ENCODE assay signal across 20 cellular contexts in the genomic region with DNA sequence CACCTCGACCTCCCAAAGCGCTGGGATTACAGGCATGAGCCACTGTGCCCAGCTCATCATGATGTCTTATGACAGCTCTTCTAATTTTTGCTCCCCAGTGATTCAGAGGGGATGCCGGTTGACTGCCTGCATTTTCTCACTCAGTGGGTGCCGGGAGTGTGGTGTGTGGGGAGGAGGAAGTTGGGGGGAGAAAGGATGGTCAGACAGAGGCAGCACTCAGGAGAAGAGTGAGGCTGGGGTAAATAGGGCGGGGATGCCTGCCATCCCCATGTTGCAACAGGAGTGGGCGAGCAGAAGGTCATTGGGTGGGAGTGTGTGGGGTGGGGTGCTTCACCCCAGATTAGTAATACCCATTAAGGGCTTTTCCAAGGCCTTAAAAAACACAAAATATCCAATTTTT. TPM values are rescaled to one million over a fixed set of nuclear protein-coding genes. Genes with fewer than 3 reads are reported as not detected.
DNase-seq lines count a peak whose midpoint lies in the region; ATAC-seq, FAIRE-seq and TF ChIP-seq lines count a peak whose summit lies in the region.
"Had no signal": no experiment of that assay in that cellular context is flagged by ENCODE, and none has a peak within 500 bp of the region (broad histone marks: within the 10 kb centered on the region; RNA-seq: fewer than 3 reads in every experiment).

No MANE protein-coding gene starts in this region.

- no peaks in the 10 kb centered on the region for H4K20me1 ChIP-seq in HepG2 (ENCODE audit: insufficient read depth, low read length)

- ATAC-seq in activated naive CD8-positive, alpha-beta T cell treated with anti-CD3 and anti-CD28 coated beads, Interleukin-2, amount 50 U/mL, for 24 hours = peak; percentile 14
- no peak for ATAC-seq in HepG2
- no peak for ATAC-seq in foreskin keratinocyte
- ATAC-seq: PC-3 had no signal

- no peak for TF ChIP-seq RAD21 in HepG2 (CRISPR knock-in tag; IDR thresholded peaks at IDR 0.05)

- intact Hi-C loops in activated T-helper 2 cell treated with anti-CD3 and anti-CD28 coated beads, Interferon-gamma antibody, Interleukin-2, Interleukin-4, amounts not matched to agents 10 μg/mL and 5 μg/mL and 100 μg/mL, durations not matched to agents 14 hours and 24 hours and 36 hours (cut with micrococcal nuclease) = no loop called here
- intact Hi-C loops in HepG2 (cut with micrococcal nuclease; ENCODE audit: unreplicated experiment) = no loop called here

- no peak for TF ChIP-seq POLR2A in HepG2 (IDR thresholded peaks at IDR 0.05; ENCODE audit: insufficient read depth in 1 of 2, low read depth in 2 of 2, low read length in 2 of 2)

- FAIRE-seq in HepG2 (lab: Jason Lieb, UNC) = no peak
- FAIRE-seq: D721Med, G401.6, GM12891 had no signal

- no peak for DNase-seq in activated naive CD8-positive, alpha-beta T cell treated with anti-CD3 and anti-CD28 coated beads, Interleukin-2, amount 50 U/mL, for 24 hours
- no peak for DNase-seq in activated naive CD8-positive, alpha-beta T cell treated with anti-CD3 and anti-CD28 coated beads for 36 hours
- DNase-seq in NOMO-1 treated with DMSO at 0.1 percent for 48 hours (lab: John Stamatoyannopoulos, UW; ENCODE audit: unreplicated experiment) = peak; percentile 47
- DNase-seq in activated T-helper 2 cell treated with anti-CD3 and anti-CD28 coated beads, Interferon-gamma antibody, Interleukin-2, Interleukin-4, amounts not matched to agents 10 μg/mL and 5 μg/mL and 100 μg/mL, durations not matched to agents 14 hours and 24 hours and 36 hours (ENCODE audit: low spot score) = no peak
- no peak for DNase-seq in HepG2 (ENCODE audit: low spot score)
- no peak for DNase-seq in foreskin keratinocyte
- no peak for DNase-seq in GM19240 (ENCODE audit: insufficient read length, low spot score)
- DNase-seq: CD4-positive, alpha-beta T cell; DMS79 treated with DMSO at 0.1 percent for 48 hours; H7; NCI-H1105 treated with DMSO at 0.1 percent for 48 hours; NCI-H187 treated with DMSO at 0.1 percent for 48 hours; NCI-H510A; PC-3 had no signal

- no peaks in the 10 kb centered on the region for H3K36me3 ChIP-seq in HepG2 (replicated peaks in 1 of 2; ENCODE audit: control insufficient read depth in 1 of 2, insufficient read depth in 2 of 2, low read length in 2 of 2)

- H3K9me3 Mint-ChIP-seq in activated naive CD8-positive, alpha-beta T cell treated with anti-CD3 and anti-CD28 coated beads, Interleukin-2, amount 50 U/mL, for 24 hours = no peaks in the 10 kb centered on the region
- H3K9me3 Mint-ChIP-seq in activated naive CD8-positive, alpha-beta T cell treated with anti-CD3 and anti-CD28 coated beads for 36 hours = no peaks in the 10 kb centered on the region
- no peaks in the 10 kb centered on the region for H3K9me3 Mint-ChIP-seq in activated T-helper 2 cell treated with anti-CD3 and anti-CD28 coated beads, Interferon-gamma antibody, Interleukin-2, Interleukin-4, amounts not matched to agents 10 μg/mL and 5 μg/mL and 100 μg/mL, durations not matched to agents 14 hours and 24 hours and 36 hours
- H3K9me3 Mint-ChIP-seq: CD4-positive, alpha-beta T cell; IgD-negative memory B cell had no signal

- no peaks in the 10 kb centered on the region for H3K36me3 Mint-ChIP-seq in activated naive CD8-positive, alpha-beta T cell treated with anti-CD3 and anti-CD28 coated beads, Interleukin-2, amount 50 U/mL, for 24 hours (ENCODE audit: low read depth)
- no peaks in the 10 kb centered on the region for H3K36me3 Mint-ChIP-seq in activated naive CD8-positive, alpha-beta T cell treated with anti-CD3 and anti-CD28 coated beads for 36 hours
- H3K36me3 Mint-ChIP-seq in activated T-helper 2 cell treated with anti-CD3 and anti-CD28 coated beads, Interferon-gamma antibody, Interleukin-2, Interleukin-4, amounts not matched to agents 10 μg/mL and 5 μg/mL and 100 μg/mL, durations not matched to agents 14 hours and 24 hours and 36 hours (ENCODE audit: low read depth) = no peaks in the 10 kb centered on the region

- no TSS peak for BruUV-seq in HepG2 (replicated peaks; lab: Mats Ljungman, UMichigan)

- TF ChIP-seq EP300 in HepG2 (IDR thresholded peaks at IDR 0.05; ENCODE audit: low read depth in 2 of 2, low read length in 2 of 2) = no peak
- TF ChIP-seq EP300 in HepG2 (CRISPR knock-in tag; IDR thresholded peaks at IDR 0.05; ENCODE audit: borderline replicate concordance) = no peak

- peaks cover 11% of the 10 kb centered on the region for H3K27me3 Mint-ChIP-seq in activated naive CD8-positive, alpha-beta T cell treated with anti-CD3 and anti-CD28 coated beads, Interleukin-2, amount 50 U/mL, for 24 hours
- peaks cover 10% of the 10 kb centered on the region for H3K27me3 Mint-ChIP-seq in activated naive CD8-positive, alpha-beta T cell treated with anti-CD3 and anti-CD28 coated beads for 36 hours
- H3K27me3 Mint-ChIP-seq in activated T-helper 2 cell treated with anti-CD3 and anti-CD28 coated beads, Interferon-gamma antibody, Interleukin-2, Interleukin-4, amounts not matched to agents 10 μg/mL and 5 μg/mL and 100 μg/mL, durations not matched to agents 14 hours and 24 hours and 36 hours (ENCODE audit: low read depth) = peaks cover 1% of the 10 kb centered on the region

- H3K27ac ChIP-seq in HepG2 (ENCODE audit: extremely low read length, insufficient read depth, low read length) (no peak overlapping the region), foreskin keratinocyte (no peak overlapping the region)

- POLR2A ChIA-PET in HepG2 (lab: Yijun Ruan, JAX) = no interaction called here

- no peaks in the 10 kb centered on the region for H3K79me2 ChIP-seq in HepG2 (ENCODE audit: insufficient read depth, low read length)

- peaks cover 2% of the 10 kb centered on the region for H3K4me1 Mint-ChIP-seq in activated naive CD8-positive, alpha-beta T cell treated with anti-CD3 and anti-CD28 coated beads, Interleukin-2, amount 50 U/mL, for 24 hours
- no peaks in the 10 kb centered on the region for H3K4me1 Mint-ChIP-seq in activated naive CD8-positive, alpha-beta T cell treated with anti-CD3 and anti-CD28 coated beads for 36 hours
- H3K4me1 Mint-ChIP-seq in activated T-helper 2 cell treated with anti-CD3 and anti-CD28 coated beads, Interferon-gamma antibody, Interleukin-2, Interleukin-4, amounts not matched to agents 10 μg/mL and 5 μg/mL and 100 μg/mL, durations not matched to agents 14 hours and 24 hours and 36 hours (ENCODE audit: low read depth) = peaks cover 3% of the 10 kb centered on the region
- H3K4me1 Mint-ChIP-seq: IgD-negative memory B cell had no signal

- WGBS in HepG2 (ENCODE audit: low lambda C conversion rate) = 35% methylated on average over 6 of the region's 6 CpGs

- CTCF ChIA-PET in HepG2 (lab: Yijun Ruan, JAX; ENCODE audit: low intra/inter-chr PET ratio, low total read pairs) = no interaction called here

- no peak for TF ChIP-seq CTCF in HepG2 (CRISPR knock-in tag; IDR thresholded peaks at IDR 0.05)
- no peak for TF ChIP-seq CTCF in foreskin keratinocyte (conservative IDR thresholded peaks at IDR 0.05)

- in situ Hi-C loops in HepG2 (cut with HindIII; ENCODE audit: extremely low pct_ligation_motif_present, low pct_unique_long_range_greater_than_20kb) = no loop called here

- H3K4me1 ChIP-seq in HepG2 (ENCODE audit: insufficient read depth, low read length) = no peaks in the 10 kb centered on the region
- H3K4me1 ChIP-seq in foreskin keratinocyte = no peaks in the 10 kb centered on the region

- H3K9me3 ChIP-seq in HepG2 (ENCODE audit: low read length) = no peaks in the 10 kb centered on the region

- no peak overlapping the region for H3K4me3 ChIP-seq in HepG2 (replicated peaks in 1 of 3; ENCODE audit: insufficient read depth in 1 of 3, low read depth in 2 of 3, low read length in 3 of 3)

- H3K27me3 ChIP-seq in HepG2 (ENCODE audit: control insufficient read depth in 1 of 2, insufficient read depth in 2 of 2, low read length in 2 of 2) = peaks cover under 1 to 12% of the 10 kb centered on the region in 2 experiments; a peak in 3 of 5 replicates
- H3K27me3 ChIP-seq in foreskin keratinocyte = peaks cover 20% of the 10 kb centered on the region

- no peak overlapping the region for H2AFZ ChIP-seq in HepG2 (ENCODE audit: low read length)

- H3K27ac Mint-ChIP-seq in activated naive CD8-positive, alpha-beta T cell treated with anti-CD3 and anti-CD28 coated beads, Interleukin-2, amount 50 U/mL, for 24 hours = no peak overlapping the region
- H3K27ac Mint-ChIP-seq in activated naive CD8-positive, alpha-beta T cell treated with anti-CD3 and anti-CD28 coated beads for 36 hours = no peak overlapping the region
- H3K27ac Mint-ChIP-seq in activated T-helper 2 cell treated with anti-CD3 and anti-CD28 coated beads, Interferon-gamma antibody, Interleukin-2, Interleukin-4, amounts not matched to agents 10 μg/mL and 5 μg/mL and 100 μg/mL, durations not matched to agents 14 hours and 24 hours and 36 hours = peak overlapping the region; percentile 61
- H3K27ac Mint-ChIP-seq: CD4-positive, alpha-beta T cell; IgD-negative memory B cell had no signal

- no peak overlapping the region for H3K4me2 ChIP-seq in HepG2 (ENCODE audit: low read depth, low read length)

- H3K4me3 Mint-ChIP-seq in activated naive CD8-positive, alpha-beta T cell treated with anti-CD3 and anti-CD28 coated beads, Interleukin-2, amount 50 U/mL, for 24 hours = no peak overlapping the region
- no peak overlapping the region for H3K4me3 Mint-ChIP-seq in activated naive CD8-positive, alpha-beta T cell treated with anti-CD3 and anti-CD28 coated beads for 36 hours
- no peak overlapping the region for H3K4me3 Mint-ChIP-seq in activated T-helper 2 cell treated with anti-CD3 and anti-CD28 coated beads, Interferon-gamma antibody, Interleukin-2, Interleukin-4, amounts not matched to agents 10 μg/mL and 5 μg/mL and 100 μg/mL, durations not matched to agents 14 hours and 24 hours and 36 hours (ENCODE audit: low read depth)
- H3K4me3 Mint-ChIP-seq: CD4-positive, alpha-beta T cell; IgD-negative memory B cell had no signal

- no peak overlapping the region for H3K9ac ChIP-seq in HepG2 (ENCODE audit: insufficient read depth, low read depth, low read length)

RNA-seq across cellular contexts. Expression of a gene that starts 3.5 kb away (rescaled TPM):
- total RNA-seq in activated naive CD8-positive, alpha-beta T cell treated with anti-CD3 and anti-CD28 coated beads for 36 hours = not detected
- total RNA-seq in activated T-helper 2 cell treated with anti-CD3 and anti-CD28 coated beads, Interferon-gamma antibody, Interleukin-2, Interleukin-4, amounts not matched to agents 10 μg/mL and 5 μg/mL and 100 μg/mL, durations not matched to agents 14 hours and 24 hours and 36 hours = not detected in 2 replicates
- total RNA-seq in HepG2 (2016; rRNA removed; fragmentation: Illumina TruSeq; extraction: Trizol) (not detected in 2 replicates), foreskin keratinocyte (not detected in 2 replicates)
- not detected in 2 replicates for total RNA-seq in HepG2 (2016; cell fraction: cytosol; rRNA removed; fragmentation: Illumina TruSeq; extraction: Trizol; ENCODE audit: low read depth)
- not detected in 2 replicates for total RNA-seq in HepG2 (2016; cell fraction: insoluble cytoplasmic fraction; rRNA removed; fragmentation: Illumina TruSeq; extraction: Trizol)
- total RNA-seq in HepG2 (2016; cell fraction: membrane; rRNA removed; fragmentation: Illumina TruSeq; extraction: Trizol) = not detected in 2 replicates
- not detected in 2 replicates for total RNA-seq in HepG2 (2016; cell fraction: nucleus; rRNA removed; fragmentation: Illumina TruSeq; extraction: Trizol)
- polyA plus RNA-seq in HepG2 (2011; rRNA removed) (not detected in 2 replicates), foreskin keratinocyte (not detected in 2 replicates)
- polyA plus RNA-seq in HepG2 (2011; cell fraction: cytosol; rRNA removed) = not detected in 2 replicates
- not detected in 2 replicates for polyA plus RNA-seq in HepG2 (2011; cell fraction: nucleus; rRNA removed)
- polyA plus RNA-seq in HepG2 (2012) = not detected in 2 replicates
- not detected in 2 replicates for polyA plus RNA-seq in HepG2 (2016; cell fraction: cytosol; fragmentation: Illumina TruSeq; extraction: Trizol; ENCODE audit: low read depth)
- not detected in 2 replicates for polyA plus RNA-seq in HepG2 (2016; cell fraction: insoluble cytoplasmic fraction; fragmentation: Illumina TruSeq; extraction: Trizol; ENCODE audit: low read depth)
- polyA plus RNA-seq in HepG2 (2016; cell fraction: membrane; fragmentation: Illumina TruSeq; extraction: Trizol; ENCODE audit: low read depth) = not detected in 2 replicates
- polyA plus RNA-seq in HepG2 (2016; cell fraction: nucleus; fragmentation: Illumina TruSeq; extraction: Trizol; ENCODE audit: insufficient read depth, low read depth) = not detected in 2 replicates
- 0.42 TPM in 1 of 2 replicates, not detected in the other for polyA minus RNA-seq in HepG2 (2011; rRNA and poly(A)+ RNA removed; ENCODE audit: low replicate concordance)
- not detected in 2 replicates for polyA minus RNA-seq in HepG2 (2011; cell fraction: cytosol; rRNA and poly(A)+ RNA removed)
- polyA minus RNA-seq in HepG2 (2011; cell fraction: nucleus; rRNA and poly(A)+ RNA removed) = not detected in 2 replicates
- total RNA-seq: A673; CD4-positive, alpha-beta T cell; H7; HT-29; PC-3 had no signal
- polyA plus RNA-seq: IgD-negative memory B cell had no signal

RNA-seq across cellular contexts. Expression of a gene that starts 45.1 kb away (rescaled TPM):
- total RNA-seq in activated naive CD8-positive, alpha-beta T cell treated with anti-CD3 and anti-CD28 coated beads for 36 hours = not detected
- 0.89 TPM in 1 of 2 replicates, not detected in the other for total RNA-seq in activated T-helper 2 cell treated with anti-CD3 and anti-CD28 coated beads, Interferon-gamma antibody, Interleukin-2, Interleukin-4, amounts not matched to agents 10 μg/mL and 5 μg/mL and 100 μg/mL, durations not matched to agents 14 hours and 24 hours and 36 hours
- total RNA-seq in HepG2 (2016; rRNA removed; fragmentation: Illumina TruSeq; extraction: Trizol) (not detected in 2 replicates), foreskin keratinocyte (not detected in 2 replicates)
- not detected in 2 replicates for total RNA-seq in HepG2 (2016; cell fraction: cytosol; rRNA removed; fragmentation: Illumina TruSeq; extraction: Trizol; ENCODE audit: low read depth)
- total RNA-seq in HepG2 (2016; cell fraction: insoluble cytoplasmic fraction; rRNA removed; fragmentation: Illumina TruSeq; extraction: Trizol) = 0.26 TPM in 1 of 2 replicates, not detected in the other
- not detected in 2 replicates for total RNA-seq in HepG2 (2016; cell fraction: membrane; rRNA removed; fragmentation: Illumina TruSeq; extraction: Trizol)
- not detected in 2 replicates for total RNA-seq in HepG2 (2016; cell fraction: nucleus; rRNA removed; fragmentation: Illumina TruSeq; extraction: Trizol)
- polyA plus RNA-seq in HepG2 (2011; rRNA removed) (0.16 TPM in 2 replicates), foreskin keratinocyte (not detected in 2 replicates)
- polyA plus RNA-seq in HepG2 (2011; cell fraction: cytosol; rRNA removed) = not detected in 2 replicates
- polyA plus RNA-seq in HepG2 (2011; cell fraction: nucleus; rRNA removed) = not detected in 2 replicates
- not detected in 2 replicates for polyA plus RNA-seq in HepG2 (2012)
- not detected in 2 replicates for polyA plus RNA-seq in HepG2 (2016; cell fraction: cytosol; fragmentation: Illumina TruSeq; extraction: Trizol; ENCODE audit: low read depth)
- polyA plus RNA-seq in HepG2 (2016; cell fraction: insoluble cytoplasmic fraction; fragmentation: Illumina TruSeq; extraction: Trizol; ENCODE audit: low read depth) = not detected in 2 replicates
- polyA plus RNA-seq in HepG2 (2016; cell fraction: membrane; fragmentation: Illumina TruSeq; extraction: Trizol; ENCODE audit: low read depth) = not detected in 2 replicates
- not detected in 2 replicates for polyA plus RNA-seq in HepG2 (2016; cell fraction: nucleus; fragmentation: Illumina TruSeq; extraction: Trizol; ENCODE audit: insufficient read depth, low read depth)
- polyA minus RNA-seq in HepG2 (2011; rRNA and poly(A)+ RNA removed; ENCODE audit: low replicate concordance) = 2.8 TPM in 1 of 2 replicates, not detected in the other
- polyA minus RNA-seq in HepG2 (2011; cell fraction: cytosol; rRNA and poly(A)+ RNA removed) = not detected in 2 replicates
- polyA minus RNA-seq in HepG2 (2011; cell fraction: nucleus; rRNA and poly(A)+ RNA removed) = not detected in 2 replicates
- total RNA-seq: CD4-positive, alpha-beta T cell; HT-29 had no signal
- polyA plus RNA-seq: IgD-negative memory B cell had no signal
